ENCODE assay signal across 1 cellular context in genomic region chr4:15718465-15718864, GRCh38.
TF ChIP-seq lines count a peak whose summit lies in the region.

No MANE protein-coding gene starts in this region.

TF ChIP-seq in HepG2, 621 proteins besides CTCF, POLR2A, EP300 and RAD21:
- TF ChIP-seq ZNF431 (CRISPR knock-in tag; IDR thresholded peaks at IDR 0.05; ENCODE audit: borderline replicate concordance, low read depth) (no peak), PTBP1 (IDR thresholded peaks at IDR 0.05; ENCODE audit: low read depth, low read length, poor library complexity, severe bottlenecking) (no peak), ATM (IDR thresholded peaks at IDR 0.05; ENCODE audit: borderline replicate concordance) (no peak), KLF13 (CRISPR knock-in tag; IDR thresholded peaks at IDR 0.05) (no peak), PAXIP1 (CRISPR knock-in tag; conservative IDR thresholded peaks at IDR 0.05) (no peak), ZNF790 (CRISPR knock-in tag; IDR thresholded peaks at IDR 0.05; ENCODE audit: borderline replicate concordance) (no peak), NFKB2 (CRISPR knock-in tag; IDR thresholded peaks at IDR 0.05; ENCODE audit: borderline replicate concordance) (no peak), SMARCC2 (IDR thresholded peaks at IDR 0.05) (no peak), ZNF253 (CRISPR knock-in tag; IDR thresholded peaks at IDR 0.05; ENCODE audit: borderline replicate concordance) (no peak), ZNF10 (CRISPR knock-in tag; IDR thresholded peaks at IDR 0.05; ENCODE audit: borderline replicate concordance, low read depth) (no peak), ZKSCAN5 (CRISPR knock-in tag; IDR thresholded peaks at IDR 0.05) (no peak), ARHGAP35 (CRISPR knock-in tag; IDR thresholded peaks at IDR 0.05; ENCODE audit: borderline replicate concordance) (no peak), ZNF362 (CRISPR knock-in tag; IDR thresholded peaks at IDR 0.05; ENCODE audit: borderline replicate concordance) (no peak), RFX3 (CRISPR knock-in tag; IDR thresholded peaks at IDR 0.05) (no peak)
